1 cellular context compared by ENCODE assay signal in the genomic region with DNA sequence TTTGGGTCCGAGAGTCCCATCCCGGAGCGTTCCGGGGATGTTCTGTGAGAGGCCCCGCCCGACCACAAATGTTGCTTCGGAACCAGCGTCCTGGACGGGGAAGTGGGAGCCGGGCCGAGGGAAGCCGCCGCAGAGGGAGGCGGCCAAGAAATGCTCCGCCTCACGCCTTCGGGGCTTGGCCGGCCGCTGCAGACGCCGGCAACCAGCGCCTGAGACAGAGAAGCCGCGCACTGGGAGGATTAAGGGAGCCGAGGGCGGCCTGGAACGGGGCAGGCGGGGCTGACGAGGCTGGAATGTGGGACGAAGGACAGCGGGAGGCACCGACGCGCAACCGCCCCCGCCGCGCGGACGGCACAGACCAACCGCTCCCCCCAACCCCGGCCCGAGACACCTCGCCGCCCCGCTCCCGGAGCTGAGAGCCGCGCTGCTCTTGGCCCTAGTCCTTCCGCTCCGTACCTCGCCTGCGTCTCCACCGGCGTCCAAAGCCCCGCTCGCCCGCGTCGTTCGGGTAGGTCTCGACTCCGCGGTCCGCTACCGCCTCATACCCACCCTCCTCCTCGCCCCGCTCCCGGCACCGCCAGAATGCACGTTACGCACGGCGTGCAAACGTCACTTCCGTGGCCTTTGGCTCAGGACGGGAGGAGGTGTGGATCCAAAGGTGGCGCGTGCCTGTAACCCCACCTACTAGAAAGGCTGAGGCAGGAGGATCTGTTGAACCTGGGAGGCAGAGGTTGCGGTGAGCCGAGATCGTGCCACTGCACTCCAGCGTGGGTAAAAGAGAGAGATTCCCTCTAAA.
TF ChIP-seq lines count a peak whose summit lies in the region.

No MANE protein-coding gene starts in this region.

TF ChIP-seq in K562, 482 proteins besides CTCF, POLR2A, EP300 and RAD21 (continued from another document and continues in another):
- TF ChIP-seq ZNF740 (CRISPR knock-in tag; IDR thresholded peaks at IDR 0.05) (peak; percentile 98), ZNF740 (tag; IDR thresholded peaks at IDR 0.05) (peak in 1 of 2 experiments; percentile 97; a peak in 2 of 4 replicates), PHF21A (IDR thresholded peaks at IDR 0.05; ENCODE audit: borderline replicate concordance, low read depth) (no peak), C11orf30 (IDR thresholded peaks at IDR 0.05; ENCODE audit: low read depth) (peak; percentile 66), HNRNPL (IDR thresholded peaks at IDR 0.05; ENCODE audit: low read depth, low read length) (peak; percentile 53; the same call in 1 of the 2 replicates), PTTG1 (tag; IDR thresholded peaks at IDR 0.05; ENCODE audit: low read depth) (no peak), MTF1 (CRISPR knock-in tag; IDR thresholded peaks at IDR 0.05; ENCODE audit: borderline replicate concordance) (no peak), NFIX (CRISPR knock-in tag; IDR thresholded peaks at IDR 0.05; ENCODE audit: low read depth) (no peak), CGGBP1 (CRISPR knock-in tag; IDR thresholded peaks at IDR 0.05) (no peak), MTA2 (IDR thresholded peaks at IDR 0.05; ENCODE audit: low read depth) (peak; percentile 47; the same call in 1 of the 2 replicates), KLF16 (IDR thresholded peaks at IDR 0.05) (no peak), ZNF253 (CRISPR knock-in tag; conservative IDR thresholded peaks at IDR 0.05) (no peak), ZNF197 (CRISPR knock-in tag; IDR thresholded peaks at IDR 0.05; ENCODE audit: low read depth) (no peak), ZNF175 (CRISPR knock-in tag; IDR thresholded peaks at IDR 0.05; ENCODE audit: low read depth) (no peak; the same call in 1 of the 2 replicates), FOXK2 (conservative IDR thresholded peaks at IDR 0.05 in 1 of 2, IDR thresholded peaks at IDR 0.05 in 1 of 2; ENCODE audit: low read depth in 2 of 2) (peak; percentile 48 to 51; a peak in 2 of 4 replicates), TFAP4 (CRISPR knock-in tag; IDR thresholded peaks at IDR 0.05; ENCODE audit: borderline replicate concordance) (peak; percentile 62), PURB (CRISPR knock-in tag; IDR thresholded peaks at IDR 0.05; ENCODE audit: low read depth) (no peak), MCM2 (IDR thresholded peaks at IDR 0.05; ENCODE audit: low read depth) (no peak), NONO (IDR thresholded peaks at IDR 0.05; ENCODE audit: low read depth in 2 of 2, low read length in 1 of 2) (peak in 1 of 2 experiments; percentile 70; a peak in 1 of 4 replicates), XRCC4 (IDR thresholded peaks at IDR 0.05; ENCODE audit: extremely low read depth, insufficient read depth, insufficient read length) (no peak), HEY1 (CRISPR knock-in tag; IDR thresholded peaks at IDR 0.05; ENCODE audit: borderline replicate concordance) (no peak), TBP (optimal IDR thresholded peaks at IDR 0.05; ENCODE audit: low read depth, low read length) (peak; percentile 48), IRF2 (CRISPR knock-in tag; IDR thresholded peaks at IDR 0.05) (no peak), MCM7 (IDR thresholded peaks at IDR 0.05) (no peak), ARID3B (CRISPR knock-in tag; IDR thresholded peaks at IDR 0.05; ENCODE audit: borderline replicate concordance) (no peak), ZNF184 (CRISPR knock-in tag; IDR thresholded peaks at IDR 0.05) (no peak), TFAM (CRISPR knock-in tag; conservative IDR thresholded peaks at IDR 0.05) (no peak), TSC22D4 (tag; IDR thresholded peaks at IDR 0.05) (no peak), ZSCAN32 (CRISPR knock-in tag; IDR thresholded peaks at IDR 0.05) (no peak), STAT6 (CRISPR knock-in tag; IDR thresholded peaks at IDR 0.05) (peak; percentile 92; the same call in 1 of the 2 replicates), THRAP3 (IDR thresholded peaks at IDR 0.05; ENCODE audit: borderline replicate concordance) (no peak), ZNF174 (CRISPR knock-in tag; IDR thresholded peaks at IDR 0.05) (no peak), MCM3 (IDR thresholded peaks at IDR 0.05) (no peak), SREBF2 (CRISPR knock-in tag; IDR thresholded peaks at IDR 0.05) (no peak), SP1 (CRISPR knock-in tag; IDR thresholded peaks at IDR 0.05) (no peak), RBM25 (IDR thresholded peaks at IDR 0.05; ENCODE audit: low read depth, low read length, severe bottlenecking) (no peak), SREBF1 (IDR thresholded peaks at IDR 0.05; ENCODE audit: borderline replicate concordance, low read depth, low read length) (no peak), ZNF583 (CRISPR knock-in tag; IDR thresholded peaks at IDR 0.05) (no peak), ZNF77 (CRISPR knock-in tag; IDR thresholded peaks at IDR 0.05) (no peak), CBX2 (IDR thresholded peaks at IDR 0.05; ENCODE audit: insufficient read depth, low read length, poor library complexity, severe bottlenecking) (no peak), ZNF511 (CRISPR knock-in tag; IDR thresholded peaks at IDR 0.05) (no peak)
- TF ChIP-seq, protein P1, sequence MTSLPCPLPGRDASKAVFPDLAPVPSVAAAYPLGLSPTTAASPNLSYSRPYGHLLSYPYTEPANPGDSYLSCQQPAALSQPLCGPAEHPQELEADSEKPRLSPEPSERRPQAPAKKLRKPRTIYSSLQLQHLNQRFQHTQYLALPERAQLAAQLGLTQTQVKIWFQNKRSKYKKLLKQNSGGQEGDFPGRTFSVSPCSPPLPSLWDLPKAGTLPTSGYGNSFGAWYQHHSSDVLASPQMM (CRISPR knock-in tag; IDR thresholded peaks at IDR 0.05), result no peak
- TF ChIP-seq, protein P2, sequence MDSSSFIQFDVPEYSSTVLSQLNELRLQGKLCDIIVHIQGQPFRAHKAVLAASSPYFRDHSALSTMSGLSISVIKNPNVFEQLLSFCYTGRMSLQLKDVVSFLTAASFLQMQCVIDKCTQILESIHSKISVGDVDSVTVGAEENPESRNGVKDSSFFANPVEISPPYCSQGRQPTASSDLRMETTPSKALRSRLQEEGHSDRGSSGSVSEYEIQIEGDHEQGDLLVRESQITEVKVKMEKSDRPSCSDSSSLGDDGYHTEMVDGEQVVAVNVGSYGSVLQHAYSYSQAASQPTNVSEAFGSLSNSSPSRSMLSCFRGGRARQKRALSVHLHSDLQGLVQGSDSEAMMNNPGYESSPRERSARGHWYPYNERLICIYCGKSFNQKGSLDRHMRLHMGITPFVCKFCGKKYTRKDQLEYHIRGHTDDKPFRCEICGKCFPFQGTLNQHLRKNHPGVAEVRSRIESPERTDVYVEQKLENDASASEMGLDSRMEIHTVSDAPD (CRISPR knock-in tag; IDR thresholded peaks at IDR 0.05), result no peak
- TF ChIP-seq, protein P3, sequence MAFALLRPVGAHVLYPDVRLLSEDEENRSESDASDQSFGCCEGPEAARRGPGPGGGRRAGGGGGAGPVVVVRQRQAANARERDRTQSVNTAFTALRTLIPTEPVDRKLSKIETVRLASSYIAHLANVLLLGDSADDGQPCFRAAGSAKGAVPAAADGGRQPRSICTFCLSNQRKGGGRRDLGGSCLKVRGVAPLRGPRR (CRISPR knock-in tag; IDR thresholded peaks at IDR 0.05), result no peak
- TF ChIP-seq, protein P4, sequence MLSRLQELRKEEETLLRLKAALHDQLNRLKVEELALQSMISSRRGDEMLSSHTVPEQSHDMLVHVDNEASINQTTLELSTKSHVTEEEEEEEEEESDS (CRISPR knock-in tag; IDR thresholded peaks at IDR 0.05), result no peak
- TF ChIP-seq, protein P5, sequence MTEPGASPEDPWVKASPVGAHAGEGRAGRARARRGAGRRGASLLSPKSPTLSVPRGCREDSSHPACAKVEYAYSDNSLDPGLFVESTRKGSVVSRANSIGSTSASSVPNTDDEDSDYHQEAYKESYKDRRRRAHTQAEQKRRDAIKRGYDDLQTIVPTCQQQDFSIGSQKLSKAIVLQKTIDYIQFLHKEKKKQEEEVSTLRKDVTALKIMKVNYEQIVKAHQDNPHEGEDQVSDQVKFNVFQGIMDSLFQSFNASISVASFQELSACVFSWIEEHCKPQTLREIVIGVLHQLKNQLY (CRISPR knock-in tag; conservative IDR thresholded peaks at IDR 0.05), result peak in 1 of 2 experiments; percentile 26; a peak in 1 of 4 replicates
- TF ChIP-seq, protein P6, sequence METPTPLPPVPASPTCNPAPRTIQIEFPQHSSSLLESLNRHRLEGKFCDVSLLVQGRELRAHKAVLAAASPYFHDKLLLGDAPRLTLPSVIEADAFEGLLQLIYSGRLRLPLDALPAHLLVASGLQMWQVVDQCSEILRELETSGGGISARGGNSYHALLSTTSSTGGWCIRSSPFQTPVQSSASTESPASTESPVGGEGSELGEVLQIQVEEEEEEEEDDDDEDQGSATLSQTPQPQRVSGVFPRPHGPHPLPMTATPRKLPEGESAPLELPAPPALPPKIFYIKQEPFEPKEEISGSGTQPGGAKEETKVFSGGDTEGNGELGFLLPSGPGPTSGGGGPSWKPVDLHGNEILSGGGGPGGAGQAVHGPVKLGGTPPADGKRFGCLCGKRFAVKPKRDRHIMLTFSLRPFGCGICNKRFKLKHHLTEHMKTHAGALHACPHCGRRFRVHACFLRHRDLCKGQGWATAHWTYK (CRISPR knock-in tag; IDR thresholded peaks at IDR 0.05), result peak; percentile 59; the same call in 1 of the 2 replicates
- TF ChIP-seq, protein P7, sequence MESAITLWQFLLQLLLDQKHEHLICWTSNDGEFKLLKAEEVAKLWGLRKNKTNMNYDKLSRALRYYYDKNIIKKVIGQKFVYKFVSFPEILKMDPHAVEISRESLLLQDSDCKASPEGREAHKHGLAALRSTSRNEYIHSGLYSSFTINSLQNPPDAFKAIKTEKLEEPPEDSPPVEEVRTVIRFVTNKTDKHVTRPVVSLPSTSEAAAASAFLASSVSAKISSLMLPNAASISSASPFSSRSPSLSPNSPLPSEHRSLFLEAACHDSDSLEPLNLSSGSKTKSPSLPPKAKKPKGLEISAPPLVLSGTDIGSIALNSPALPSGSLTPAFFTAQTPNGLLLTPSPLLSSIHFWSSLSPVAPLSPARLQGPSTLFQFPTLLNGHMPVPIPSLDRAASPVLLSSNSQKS (CRISPR knock-in tag; IDR thresholded peaks at IDR 0.05), result no peak
- TF ChIP-seq, protein P8, sequence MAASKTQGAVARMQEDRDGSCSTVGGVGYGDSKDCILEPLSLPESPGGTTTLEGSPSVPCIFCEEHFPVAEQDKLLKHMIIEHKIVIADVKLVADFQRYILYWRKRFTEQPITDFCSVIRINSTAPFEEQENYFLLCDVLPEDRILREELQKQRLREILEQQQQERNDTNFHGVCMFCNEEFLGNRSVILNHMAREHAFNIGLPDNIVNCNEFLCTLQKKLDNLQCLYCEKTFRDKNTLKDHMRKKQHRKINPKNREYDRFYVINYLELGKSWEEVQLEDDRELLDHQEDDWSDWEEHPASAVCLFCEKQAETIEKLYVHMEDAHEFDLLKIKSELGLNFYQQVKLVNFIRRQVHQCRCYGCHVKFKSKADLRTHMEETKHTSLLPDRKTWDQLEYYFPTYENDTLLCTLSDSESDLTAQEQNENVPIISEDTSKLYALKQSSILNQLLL (CRISPR knock-in tag; IDR thresholded peaks at IDR 0.05; ENCODE audit: borderline replicate concordance), result no peak
- TF ChIP-seq, protein P9, sequence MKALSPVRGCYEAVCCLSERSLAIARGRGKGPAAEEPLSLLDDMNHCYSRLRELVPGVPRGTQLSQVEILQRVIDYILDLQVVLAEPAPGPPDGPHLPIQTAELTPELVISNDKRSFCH (CRISPR knock-in tag; IDR thresholded peaks at IDR 0.05), result no peak
- TF ChIP-seq, protein P9 (tag; IDR thresholded peaks at IDR 0.05), result no peak
